1 cellular context compared by ENCODE assay signal in the genomic region with DNA sequence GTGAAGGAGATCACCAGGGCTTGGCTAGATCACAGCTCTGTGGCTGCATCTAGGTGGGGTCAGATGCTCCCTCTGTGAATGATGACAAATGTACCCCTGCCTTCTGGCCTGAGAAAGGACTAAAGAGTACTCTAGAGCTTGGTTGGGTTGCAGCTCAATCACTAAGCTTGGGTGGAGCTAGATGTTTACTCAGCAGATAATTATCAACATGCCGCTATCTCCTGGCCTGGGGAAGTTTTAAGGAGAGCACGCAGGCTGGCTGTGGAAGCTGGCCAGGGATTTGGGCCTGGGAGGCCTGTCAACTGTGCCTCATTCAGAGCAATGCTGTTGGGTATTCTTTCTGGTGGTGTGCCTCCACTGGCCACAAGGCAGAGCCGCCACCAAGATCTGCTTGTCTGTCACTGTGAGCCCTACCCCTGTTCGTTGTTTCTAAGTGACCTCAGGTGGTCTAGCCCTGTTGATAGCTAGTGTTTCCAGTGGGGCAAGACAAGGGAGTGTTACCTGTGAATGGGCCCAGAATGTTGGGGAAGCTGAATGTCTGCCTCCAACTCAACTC.
TF ChIP-seq lines count a peak whose summit lies in the region.

No MANE protein-coding gene starts in this region.

TF ChIP-seq in K562, 482 proteins besides CTCF, POLR2A, EP300 and RAD21 (continues in another document):
- no peak for TF ChIP-seq RAD51 (IDR thresholded peaks at IDR 0.05; ENCODE audit: borderline replicate concordance, low read depth)
- TF ChIP-seq SMARCA4 (IDR thresholded peaks at IDR 0.05): peak; percentile 41; the same call in 1 of the 2 replicates
- TF ChIP-seq, protein P1, sequence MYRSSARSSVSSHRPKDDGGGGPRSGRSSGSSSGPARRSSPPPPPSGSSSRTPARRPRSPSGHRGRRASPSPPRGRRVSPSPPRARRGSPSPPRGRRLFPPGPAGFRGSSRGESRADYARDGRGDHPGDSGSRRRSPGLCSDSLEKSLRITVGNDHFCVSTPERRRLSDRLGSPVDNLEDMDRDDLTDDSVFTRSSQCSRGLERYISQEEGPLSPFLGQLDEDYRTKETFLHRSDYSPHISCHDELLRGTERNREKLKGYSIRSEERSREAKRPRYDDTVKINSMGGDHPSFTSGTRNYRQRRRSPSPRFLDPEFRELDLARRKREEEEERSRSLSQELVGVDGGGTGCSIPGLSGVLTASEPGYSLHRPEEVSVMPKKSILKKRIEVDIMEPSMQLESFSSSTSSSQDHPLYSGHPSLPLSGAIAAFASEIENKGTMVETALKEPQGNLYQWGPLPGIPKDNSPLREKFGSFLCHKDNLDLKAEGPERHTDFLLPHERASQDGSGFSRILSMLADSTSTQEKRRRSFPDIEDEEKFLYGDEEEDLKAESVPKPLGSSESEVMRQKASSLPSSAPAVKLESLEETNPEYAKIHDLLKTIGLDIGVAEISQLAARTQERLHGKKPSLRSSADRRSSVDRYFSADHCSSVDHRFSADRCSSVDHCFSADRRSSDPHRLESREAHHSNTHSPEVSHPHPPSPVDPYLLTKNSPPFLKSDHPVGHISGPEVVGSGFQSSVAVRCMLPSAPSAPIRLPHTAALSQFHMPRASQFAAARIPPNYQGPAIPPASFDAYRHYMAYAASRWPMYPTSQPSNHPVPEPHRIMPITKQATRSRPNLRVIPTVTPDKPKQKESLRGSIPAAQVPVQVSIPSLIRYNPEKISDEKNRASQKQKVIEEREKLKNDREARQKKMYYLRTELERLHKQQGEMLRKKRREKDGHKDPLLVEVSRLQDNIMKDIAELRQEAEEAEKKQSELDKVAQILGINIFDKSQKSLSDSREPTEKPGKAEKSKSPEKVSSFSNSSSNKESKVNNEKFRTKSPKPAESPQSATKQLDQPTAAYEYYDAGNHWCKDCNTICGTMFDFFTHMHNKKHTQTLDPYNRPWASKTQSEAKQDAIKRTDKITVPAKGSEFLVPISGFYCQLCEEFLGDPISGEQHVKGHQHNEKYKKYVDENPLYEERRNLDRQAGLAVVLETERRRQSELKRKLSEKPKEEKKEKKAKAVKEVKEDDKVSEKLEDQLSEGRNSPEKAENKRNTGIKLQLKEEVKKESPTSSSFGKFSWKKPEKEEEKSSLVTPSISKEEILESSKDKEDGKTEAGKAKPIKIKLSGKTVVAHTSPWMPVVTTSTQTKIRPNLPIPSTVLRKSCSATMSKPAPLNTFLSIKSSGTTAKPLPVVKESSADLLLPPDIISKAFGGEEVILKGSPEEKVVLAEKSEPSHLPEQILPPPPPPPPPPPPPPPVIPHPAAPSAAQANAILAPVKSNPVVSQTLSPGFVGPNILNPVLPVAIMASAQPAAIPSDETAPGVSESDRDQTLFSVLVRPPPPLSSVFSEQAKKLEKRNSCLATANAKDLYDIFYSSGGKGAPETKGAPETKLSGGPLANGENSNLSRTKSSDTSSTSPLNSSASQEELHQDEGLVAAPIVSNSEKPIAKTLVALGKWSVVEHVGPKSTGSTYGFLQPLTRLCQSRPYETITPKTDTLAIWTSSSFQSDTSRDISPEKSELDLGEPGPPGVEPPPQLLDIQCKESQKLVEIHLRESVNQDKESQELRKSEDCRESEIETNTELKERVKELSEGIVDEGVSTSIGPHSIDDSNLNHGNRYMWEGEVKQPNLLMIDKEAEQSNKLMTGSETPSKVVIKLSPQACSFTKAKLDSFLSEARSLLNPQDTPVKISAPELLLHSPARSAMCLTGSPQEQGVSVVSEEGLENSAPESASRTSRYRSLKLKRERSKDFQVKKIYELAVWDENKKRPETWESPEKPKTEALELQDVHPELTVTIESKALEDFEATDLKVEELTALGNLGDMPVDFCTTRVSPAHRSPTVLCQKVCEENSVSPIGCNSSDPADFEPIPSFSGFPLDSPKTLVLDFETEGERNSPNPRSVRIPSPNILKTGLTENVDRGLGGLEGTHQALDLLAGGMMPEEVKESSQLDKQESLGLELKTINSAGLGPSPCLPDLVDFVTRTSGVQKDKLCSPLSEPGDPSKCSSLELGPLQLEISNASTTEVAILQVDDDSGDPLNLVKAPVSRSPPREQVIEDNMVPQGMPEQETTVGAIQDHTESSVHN (IDR thresholded peaks at IDR 0.05; ENCODE audit: borderline replicate concordance in 1 of 2, low read depth in 1 of 2): no peak
- peak; percentile 76 for TF ChIP-seq NFE2 (IDR thresholded peaks at IDR 0.05; ENCODE audit: low read depth)
- TF ChIP-seq C11orf30 (IDR thresholded peaks at IDR 0.05; ENCODE audit: low read depth): peak; percentile 79
- no peak for TF ChIP-seq EP400 (IDR thresholded peaks at IDR 0.05)
- TF ChIP-seq, protein P2, sequence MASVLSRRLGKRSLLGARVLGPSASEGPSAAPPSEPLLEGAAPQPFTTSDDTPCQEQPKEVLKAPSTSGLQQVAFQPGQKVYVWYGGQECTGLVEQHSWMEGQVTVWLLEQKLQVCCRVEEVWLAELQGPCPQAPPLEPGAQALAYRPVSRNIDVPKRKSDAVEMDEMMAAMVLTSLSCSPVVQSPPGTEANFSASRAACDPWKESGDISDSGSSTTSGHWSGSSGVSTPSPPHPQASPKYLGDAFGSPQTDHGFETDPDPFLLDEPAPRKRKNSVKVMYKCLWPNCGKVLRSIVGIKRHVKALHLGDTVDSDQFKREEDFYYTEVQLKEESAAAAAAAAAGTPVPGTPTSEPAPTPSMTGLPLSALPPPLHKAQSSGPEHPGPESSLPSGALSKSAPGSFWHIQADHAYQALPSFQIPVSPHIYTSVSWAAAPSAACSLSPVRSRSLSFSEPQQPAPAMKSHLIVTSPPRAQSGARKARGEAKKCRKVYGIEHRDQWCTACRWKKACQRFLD (CRISPR knock-in tag; IDR thresholded peaks at IDR 0.05): no peak
- TF ChIP-seq CBX3 (IDR thresholded peaks at IDR 0.05; ENCODE audit: borderline replicate concordance in 1 of 2, low read length in 2 of 2): no peak
- TF ChIP-seq, protein P3, sequence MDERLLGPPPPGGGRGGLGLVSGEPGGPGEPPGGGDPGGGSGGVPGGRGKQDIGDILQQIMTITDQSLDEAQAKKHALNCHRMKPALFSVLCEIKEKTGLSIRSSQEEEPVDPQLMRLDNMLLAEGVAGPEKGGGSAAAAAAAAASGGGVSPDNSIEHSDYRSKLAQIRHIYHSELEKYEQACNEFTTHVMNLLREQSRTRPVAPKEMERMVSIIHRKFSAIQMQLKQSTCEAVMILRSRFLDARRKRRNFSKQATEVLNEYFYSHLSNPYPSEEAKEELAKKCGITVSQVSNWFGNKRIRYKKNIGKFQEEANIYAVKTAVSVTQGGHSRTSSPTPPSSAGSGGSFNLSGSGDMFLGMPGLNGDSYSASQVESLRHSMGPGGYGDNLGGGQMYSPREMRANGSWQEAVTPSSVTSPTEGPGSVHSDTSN (CRISPR knock-in tag; IDR thresholded peaks at IDR 0.05; ENCODE audit: low read depth): no peak
- TF ChIP-seq, protein P3 (tag; conservative IDR thresholded peaks at IDR 0.05; ENCODE audit: low read depth): no peak
- TF ChIP-seq ZNF75A (CRISPR knock-in tag; IDR thresholded peaks at IDR 0.05): no peak
- TF ChIP-seq FOXA3 (CRISPR knock-in tag; conservative IDR thresholded peaks at IDR 0.05 in 1 of 2, IDR thresholded peaks at IDR 0.05 in 1 of 2): peak; percentile 89 to 97
- TF ChIP-seq HMGN3 (IDR thresholded peaks at IDR 0.05; ENCODE audit: borderline replicate concordance, extremely low read depth, insufficient read length, low read depth, low read length): no peak
- no peak for TF ChIP-seq ZNF77 (CRISPR knock-in tag; IDR thresholded peaks at IDR 0.05)
- TF ChIP-seq, protein P4, sequence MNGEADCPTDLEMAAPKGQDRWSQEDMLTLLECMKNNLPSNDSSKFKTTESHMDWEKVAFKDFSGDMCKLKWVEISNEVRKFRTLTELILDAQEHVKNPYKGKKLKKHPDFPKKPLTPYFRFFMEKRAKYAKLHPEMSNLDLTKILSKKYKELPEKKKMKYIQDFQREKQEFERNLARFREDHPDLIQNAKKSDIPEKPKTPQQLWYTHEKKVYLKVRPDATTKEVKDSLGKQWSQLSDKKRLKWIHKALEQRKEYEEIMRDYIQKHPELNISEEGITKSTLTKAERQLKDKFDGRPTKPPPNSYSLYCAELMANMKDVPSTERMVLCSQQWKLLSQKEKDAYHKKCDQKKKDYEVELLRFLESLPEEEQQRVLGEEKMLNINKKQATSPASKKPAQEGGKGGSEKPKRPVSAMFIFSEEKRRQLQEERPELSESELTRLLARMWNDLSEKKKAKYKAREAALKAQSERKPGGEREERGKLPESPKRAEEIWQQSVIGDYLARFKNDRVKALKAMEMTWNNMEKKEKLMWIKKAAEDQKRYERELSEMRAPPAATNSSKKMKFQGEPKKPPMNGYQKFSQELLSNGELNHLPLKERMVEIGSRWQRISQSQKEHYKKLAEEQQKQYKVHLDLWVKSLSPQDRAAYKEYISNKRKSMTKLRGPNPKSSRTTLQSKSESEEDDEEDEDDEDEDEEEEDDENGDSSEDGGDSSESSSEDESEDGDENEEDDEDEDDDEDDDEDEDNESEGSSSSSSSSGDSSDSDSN (IDR thresholded peaks at IDR 0.05; ENCODE audit: borderline replicate concordance in 1 of 2, low read depth in 2 of 2, low read length in 2 of 2): no peak
- 0 out of 2 replicates have a peak, but pooled peaks have one; percentile 29 for TF ChIP-seq L3MBTL2 (IDR thresholded peaks at IDR 0.05)
- TF ChIP-seq SOX6 (IDR thresholded peaks at IDR 0.05): peak; percentile 40; the same call in 1 of the 2 replicates
- TF ChIP-seq SREBF1 (IDR thresholded peaks at IDR 0.05; ENCODE audit: borderline replicate concordance, low read depth, low read length): no peak
- TF ChIP-seq ERF (CRISPR knock-in tag; IDR thresholded peaks at IDR 0.05): no peak
- TF ChIP-seq, protein P5, sequence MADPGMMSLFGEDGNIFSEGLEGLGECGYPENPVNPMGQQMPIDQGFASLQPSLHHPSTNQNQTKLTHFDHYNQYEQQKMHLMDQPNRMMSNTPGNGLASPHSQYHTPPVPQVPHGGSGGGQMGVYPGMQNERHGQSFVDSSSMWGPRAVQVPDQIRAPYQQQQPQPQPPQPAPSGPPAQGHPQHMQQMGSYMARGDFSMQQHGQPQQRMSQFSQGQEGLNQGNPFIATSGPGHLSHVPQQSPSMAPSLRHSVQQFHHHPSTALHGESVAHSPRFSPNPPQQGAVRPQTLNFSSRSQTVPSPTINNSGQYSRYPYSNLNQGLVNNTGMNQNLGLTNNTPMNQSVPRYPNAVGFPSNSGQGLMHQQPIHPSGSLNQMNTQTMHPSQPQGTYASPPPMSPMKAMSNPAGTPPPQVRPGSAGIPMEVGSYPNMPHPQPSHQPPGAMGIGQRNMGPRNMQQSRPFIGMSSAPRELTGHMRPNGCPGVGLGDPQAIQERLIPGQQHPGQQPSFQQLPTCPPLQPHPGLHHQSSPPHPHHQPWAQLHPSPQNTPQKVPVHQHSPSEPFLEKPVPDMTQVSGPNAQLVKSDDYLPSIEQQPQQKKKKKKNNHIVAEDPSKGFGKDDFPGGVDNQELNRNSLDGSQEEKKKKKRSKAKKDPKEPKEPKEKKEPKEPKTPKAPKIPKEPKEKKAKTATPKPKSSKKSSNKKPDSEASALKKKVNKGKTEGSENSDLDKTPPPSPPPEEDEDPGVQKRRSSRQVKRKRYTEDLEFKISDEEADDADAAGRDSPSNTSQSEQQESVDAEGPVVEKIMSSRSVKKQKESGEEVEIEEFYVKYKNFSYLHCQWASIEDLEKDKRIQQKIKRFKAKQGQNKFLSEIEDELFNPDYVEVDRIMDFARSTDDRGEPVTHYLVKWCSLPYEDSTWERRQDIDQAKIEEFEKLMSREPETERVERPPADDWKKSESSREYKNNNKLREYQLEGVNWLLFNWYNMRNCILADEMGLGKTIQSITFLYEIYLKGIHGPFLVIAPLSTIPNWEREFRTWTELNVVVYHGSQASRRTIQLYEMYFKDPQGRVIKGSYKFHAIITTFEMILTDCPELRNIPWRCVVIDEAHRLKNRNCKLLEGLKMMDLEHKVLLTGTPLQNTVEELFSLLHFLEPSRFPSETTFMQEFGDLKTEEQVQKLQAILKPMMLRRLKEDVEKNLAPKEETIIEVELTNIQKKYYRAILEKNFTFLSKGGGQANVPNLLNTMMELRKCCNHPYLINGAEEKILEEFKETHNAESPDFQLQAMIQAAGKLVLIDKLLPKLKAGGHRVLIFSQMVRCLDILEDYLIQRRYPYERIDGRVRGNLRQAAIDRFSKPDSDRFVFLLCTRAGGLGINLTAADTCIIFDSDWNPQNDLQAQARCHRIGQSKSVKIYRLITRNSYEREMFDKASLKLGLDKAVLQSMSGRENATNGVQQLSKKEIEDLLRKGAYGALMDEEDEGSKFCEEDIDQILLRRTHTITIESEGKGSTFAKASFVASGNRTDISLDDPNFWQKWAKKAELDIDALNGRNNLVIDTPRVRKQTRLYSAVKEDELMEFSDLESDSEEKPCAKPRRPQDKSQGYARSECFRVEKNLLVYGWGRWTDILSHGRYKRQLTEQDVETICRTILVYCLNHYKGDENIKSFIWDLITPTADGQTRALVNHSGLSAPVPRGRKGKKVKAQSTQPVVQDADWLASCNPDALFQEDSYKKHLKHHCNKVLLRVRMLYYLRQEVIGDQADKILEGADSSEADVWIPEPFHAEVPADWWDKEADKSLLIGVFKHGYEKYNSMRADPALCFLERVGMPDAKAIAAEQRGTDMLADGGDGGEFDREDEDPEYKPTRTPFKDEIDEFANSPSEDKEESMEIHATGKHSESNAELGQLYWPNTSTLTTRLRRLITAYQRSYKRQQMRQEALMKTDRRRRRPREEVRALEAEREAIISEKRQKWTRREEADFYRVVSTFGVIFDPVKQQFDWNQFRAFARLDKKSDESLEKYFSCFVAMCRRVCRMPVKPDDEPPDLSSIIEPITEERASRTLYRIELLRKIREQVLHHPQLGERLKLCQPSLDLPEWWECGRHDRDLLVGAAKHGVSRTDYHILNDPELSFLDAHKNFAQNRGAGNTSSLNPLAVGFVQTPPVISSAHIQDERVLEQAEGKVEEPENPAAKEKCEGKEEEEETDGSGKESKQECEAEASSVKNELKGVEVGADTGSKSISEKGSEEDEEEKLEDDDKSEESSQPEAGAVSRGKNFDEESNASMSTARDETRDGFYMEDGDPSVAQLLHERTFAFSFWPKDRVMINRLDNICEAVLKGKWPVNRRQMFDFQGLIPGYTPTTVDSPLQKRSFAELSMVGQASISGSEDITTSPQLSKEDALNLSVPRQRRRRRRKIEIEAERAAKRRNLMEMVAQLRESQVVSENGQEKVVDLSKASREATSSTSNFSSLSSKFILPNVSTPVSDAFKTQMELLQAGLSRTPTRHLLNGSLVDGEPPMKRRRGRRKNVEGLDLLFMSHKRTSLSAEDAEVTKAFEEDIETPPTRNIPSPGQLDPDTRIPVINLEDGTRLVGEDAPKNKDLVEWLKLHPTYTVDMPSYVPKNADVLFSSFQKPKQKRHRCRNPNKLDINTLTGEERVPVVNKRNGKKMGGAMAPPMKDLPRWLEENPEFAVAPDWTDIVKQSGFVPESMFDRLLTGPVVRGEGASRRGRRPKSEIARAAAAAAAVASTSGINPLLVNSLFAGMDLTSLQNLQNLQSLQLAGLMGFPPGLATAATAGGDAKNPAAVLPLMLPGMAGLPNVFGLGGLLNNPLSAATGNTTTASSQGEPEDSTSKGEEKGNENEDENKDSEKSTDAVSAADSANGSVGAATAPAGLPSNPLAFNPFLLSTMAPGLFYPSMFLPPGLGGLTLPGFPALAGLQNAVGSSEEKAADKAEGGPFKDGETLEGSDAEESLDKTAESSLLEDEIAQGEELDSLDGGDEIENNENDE (IDR thresholded peaks at IDR 0.05; ENCODE audit: low read depth, low read length): no peak
- no peak; the same call in 1 of the 2 replicates for TF ChIP-seq MAFK (IDR thresholded peaks at IDR 0.05; ENCODE audit: low read length)
- TF ChIP-seq TRIM24 (IDR thresholded peaks at IDR 0.05): no peak
- no peak for TF ChIP-seq ADNP (tag; IDR thresholded peaks at IDR 0.05)
- no peak for TF ChIP-seq NEUROD1 (IDR thresholded peaks at IDR 0.05; ENCODE audit: borderline replicate concordance, low read depth, low read length, partially characterized antibody)
- no peak for TF ChIP-seq BHLHE40 (IDR thresholded peaks at IDR 0.05; ENCODE audit: low read length)
